8 cellular contexts compared by ENCODE assay signal in the genomic region with DNA sequence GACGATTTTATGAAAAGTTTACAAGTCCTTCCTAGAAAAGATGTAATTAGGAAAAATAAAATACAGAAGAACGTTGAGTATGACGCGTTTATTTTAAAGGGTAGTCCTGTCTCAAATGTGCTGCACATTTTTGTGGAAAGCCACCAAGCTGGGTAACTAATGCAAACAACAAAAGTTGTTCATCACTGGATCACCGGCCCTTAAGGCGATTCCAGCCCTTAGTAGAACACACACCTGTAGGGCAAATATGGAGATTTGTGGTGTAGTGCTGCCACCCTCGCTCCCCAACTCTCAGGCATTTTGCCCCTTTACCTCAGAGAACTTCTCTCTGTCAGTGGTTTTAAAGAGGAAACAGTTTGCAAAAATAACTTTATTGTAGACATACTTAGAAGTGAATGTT. TPM values are rescaled to one million over a fixed set of nuclear protein-coding genes. Genes with fewer than 3 reads are reported as not detected.
DNase-seq lines count a peak whose midpoint lies in the region; ATAC-seq and TF ChIP-seq lines count a peak whose summit lies in the region.

No MANE protein-coding gene starts in this region.

- H3K4me1 Mint-ChIP-seq in activated CD4-positive, alpha-beta T cell treated with anti-CD3 and anti-CD28 coated beads, Interleukin-2, amount 10 ng/mL, durations not matched to agents 24 days and 14 days, result peaks cover 32% of the 10 kb centered on the region
- H3K4me1 Mint-ChIP-seq in activated B cell treated with CpG ODN at 0.5 μM for 24 hours, result peaks cover 49% of the 10 kb centered on the region

- peaks cover 0 to 60% (median 46%) of the 10 kb centered on the region in 4 donors for H3K4me1 ChIP-seq in stomach

- TF ChIP-seq CTCF in activated B cell treated with CpG ODN at 0.5 μM for 24 hours (IDR thresholded peaks at IDR 0.05) (no peak), stomach (IDR thresholded peaks at IDR 0.05) (no peak)

- TF ChIP-seq EP300 in stomach (IDR thresholded peaks at IDR 0.05), result no peak

- peak overlapping the region; percentile 76 for H3K27ac Mint-ChIP-seq in activated CD4-positive, alpha-beta T cell treated with anti-CD3 and anti-CD28 coated beads, Interleukin-2, amount 10 ng/mL, durations not matched to agents 24 days and 14 days
- H3K27ac Mint-ChIP-seq in activated B cell treated with CpG ODN at 0.5 μM for 24 hours, result no peak overlapping the region

- peak; percentile 57 for DNase-seq in activated CD4-positive, alpha-beta T cell treated with anti-CD3 and anti-CD28 coated beads, Interleukin-2, amount 10 ng/mL, durations not matched to agents 24 days and 14 days
- no peak for DNase-seq in activated CD4-positive, alpha-beta T cell treated with anti-CD3 and anti-CD28 coated beads, Interleukin-2, amount 50 U/mL, for 1 hour
- DNase-seq in activated B cell treated with CpG ODN at 0.5 μM for 24 hours (no peak), stomach (no peak), UCSD-AML1 (lab: John Stamatoyannopoulos, UW; ENCODE audit: unreplicated experiment) (no peak)

- intact Hi-C loops in activated CD4-positive, alpha-beta T cell treated with anti-CD3 and anti-CD28 coated beads, Interleukin-2, amount 10 ng/mL, durations not matched to agents 24 days and 14 days (cut with micrococcal nuclease), result loop anchor here (10.0 kb wide), 1 partner anchor 238 kb away; no protein-coding TSS in a partner anchor
- intact Hi-C loops in activated B cell treated with CpG ODN at 0.5 μM for 24 hours (cut with micrococcal nuclease), result loop anchor here (1.0 to 5.0 kb wide), 2 partner anchors 34 to 146 kb away; no protein-coding TSS in a partner anchor
- intact Hi-C loops in stomach (cut with DNase I; ENCODE audit: low total_unique reads), result no loop called here

- H3K36me3 Mint-ChIP-seq in activated CD4-positive, alpha-beta T cell treated with anti-CD3 and anti-CD28 coated beads, Interleukin-2, amount 10 ng/mL, durations not matched to agents 24 days and 14 days (ENCODE audit: low read depth), result peaks cover 18% of the 10 kb centered on the region
- H3K36me3 Mint-ChIP-seq in activated B cell treated with CpG ODN at 0.5 μM for 24 hours (ENCODE audit: low read depth), result peaks cover 18% of the 10 kb centered on the region

- TF ChIP-seq POLR2A in stomach (IDR thresholded peaks at IDR 0.05), result no peak

- H3K4me3 Mint-ChIP-seq in activated CD4-positive, alpha-beta T cell treated with anti-CD3 and anti-CD28 coated beads, Interleukin-2, amount 10 ng/mL, durations not matched to agents 24 days and 14 days, result peak overlapping the region; percentile 85
- peak overlapping the region; percentile 78 for H3K4me3 Mint-ChIP-seq in activated B cell treated with CpG ODN at 0.5 μM for 24 hours

- H3K4me3 ChIP-seq in iPS-18c (ENCODE audit: insufficient read depth, low read depth, low read length) (peak overlapping the region; percentile 58; the same call in 1 of the 2 replicates), stomach (peak overlapping the region; percentile 62 to 75 (median 65))

- CTCF ChIA-PET in activated B cell treated with CpG ODN at 0.5 μM for 24 hours (lab: Charles Lee), result no interaction called here

- H3K27ac ChIP-seq in stomach, result peak overlapping the region in 1 of 5 donors; percentile 89

- H3K9me3 ChIP-seq in iPS-18c (ENCODE audit: control insufficient read depth, insufficient read depth, low read length) (peaks cover 8% of the 10 kb centered on the region), stomach (no peaks in the 10 kb centered on the region)

- ATAC-seq in activated B cell treated with CpG ODN at 0.5 μM for 24 hours (ENCODE audit: low read depth) (no peak), GM19467 (IDR thresholded peaks at IDR 0.05; ENCODE audit: unreplicated experiment) (no peak), GM18907 (IDR thresholded peaks at IDR 0.05; ENCODE audit: unreplicated experiment) (no peak)

- H3K36me3 ChIP-seq in stomach, result no peaks in the 10 kb centered on the region

- peaks cover 0 to 19% (median 0%) of the 10 kb centered on the region in 3 donors for H3K27me3 ChIP-seq in stomach

- WGBS in stomach, 5 donors, result 38 to 64% (median 48%) methylated on average over 7 of the region's 7 CpGs

- peaks cover 3% of the 10 kb centered on the region for H3K27me3 Mint-ChIP-seq in activated CD4-positive, alpha-beta T cell treated with anti-CD3 and anti-CD28 coated beads, Interleukin-2, amount 10 ng/mL, durations not matched to agents 24 days and 14 days
- no peaks in the 10 kb centered on the region for H3K27me3 Mint-ChIP-seq in activated B cell treated with CpG ODN at 0.5 μM for 24 hours

- H3K9me3 Mint-ChIP-seq in activated CD4-positive, alpha-beta T cell treated with anti-CD3 and anti-CD28 coated beads, Interleukin-2, amount 10 ng/mL, durations not matched to agents 24 days and 14 days, result no peaks in the 10 kb centered on the region
- H3K9me3 Mint-ChIP-seq in activated B cell treated with CpG ODN at 0.5 μM for 24 hours, result no peaks in the 10 kb centered on the region

- POLR2A ChIA-PET in activated B cell treated with CpG ODN at 0.5 μM for 24 hours (lab: Charles Lee), result no interaction called here

RNA-seq across cellular contexts. Expression of gene TBL1X, which starts 1.9 kb away (rescaled TPM):
- total RNA-seq in activated CD4-positive, alpha-beta T cell treated with anti-CD3 and anti-CD28 coated beads, Interleukin-2, amount 10 ng/mL, durations not matched to agents 24 days and 14 days, result 20.0 and 25.5 TPM in 2 replicates
- total RNA-seq in activated B cell treated with CpG ODN at 0.5 μM for 24 hours, result 37.6 and 38.5 TPM in 2 replicates
- 10 to 100 TPM in 4 of 5 donors, 1 to 10 TPM in 1; 6.1 to 53.1 (median 17.4) TPM for total RNA-seq in stomach
- 1 to 10 TPM; 4.7 to 7.0 (median 5.5) TPM for polyA plus RNA-seq in stomach
